Comparison of ENCODE assay signal across 20 cellular contexts in genomic region chr11:99424313-99425084, GRCh38.
DNase-seq lines count a peak whose midpoint lies in the region; ATAC-seq and TF ChIP-seq lines count a peak whose summit lies in the region.
"Had no signal": no experiment of that assay in that cellular context is flagged by ENCODE, and none has a peak within 500 bp of the region (broad histone marks: within the 10 kb centered on the region; RNA-seq: fewer than 3 reads in every experiment).

No MANE protein-coding gene starts in this region.

- H3K4me3 ChIP-seq in right atrium auricular region (no peak overlapping the region), right cardiac atrium (ENCODE audit: low read length) (no peak overlapping the region), gastrocnemius medialis (no peak overlapping the region)
- H3K4me3 ChIP-seq: K562 had no signal

- H3K27me3 ChIP-seq in right atrium auricular region (no peaks in the 10 kb centered on the region), right cardiac atrium (ENCODE audit: control insufficient read depth, insufficient read depth) (no peaks in the 10 kb centered on the region), gastrocnemius medialis (no peaks in the 10 kb centered on the region)
- H3K27me3 ChIP-seq: BE2C had no signal

- H3K4me1 ChIP-seq in right atrium auricular region: no peaks in the 10 kb centered on the region
- no peaks in the 10 kb centered on the region for H3K4me1 ChIP-seq in right cardiac atrium (ENCODE audit: control insufficient read depth, insufficient read depth, low read length)
- H3K4me1 ChIP-seq in gastrocnemius medialis: no peaks in the 10 kb centered on the region
- H3K4me1 ChIP-seq: BE2C had no signal

- no peak for TF ChIP-seq POLR2A in gastrocnemius medialis (IDR thresholded peaks at IDR 0.05)

- 86% methylated on average over 12 of the region's 12 CpGs for WGBS in right cardiac atrium

- ATAC-seq in Right ventricle myocardium inferior (peak; percentile 97), right cardiac atrium (peak; percentile 65 to 92), gastrocnemius medialis (peak; percentile 93 to 96)
- ATAC-seq: HCT116, K562 had no signal

- peak; percentile 62 for DNase-seq in Right ventricle myocardium inferior (ENCODE audit: missing footprints)
- DNase-seq in right atrium auricular region (ENCODE audit: low spot score): no peak
- DNase-seq in right cardiac atrium: peak; percentile 29 to 71 (median 53)
- peak; percentile 82 to 86 for DNase-seq in gastrocnemius medialis
- no peak for DNase-seq in NCI-H2107 treated with DMSO at 0.1 percent for 48 hours (lab: John Stamatoyannopoulos, UW; ENCODE audit: unreplicated experiment)
- DNase-seq in activated CD4-positive, alpha-beta T cell treated with anti-CD3 and anti-CD28 coated beads for 48 hours: no peak
- DNase-seq in NCI-H748 (lab: John Stamatoyannopoulos, UW; ENCODE audit: unreplicated experiment): no peak
- no peak for DNase-seq in NCI-H187 (lab: John Stamatoyannopoulos, UW)
- DNase-seq: BE2C; CD4-positive, alpha-beta T cell; MV-4-11; NCI-H1417; NCI-H2029; NCI-H2171 treated with DMSO at 0.1 percent for 48 hours; NCI-H774 had no signal

- intact Hi-C loops in Right ventricle myocardium inferior (cut with DNase I): loop anchor here (5.0 to 10.0 kb wide), 2 partner anchors 70 to 107 kb away; no protein-coding TSS in a partner anchor
- intact Hi-C loops in right cardiac atrium (cut with DNase I): no loop called here
- intact Hi-C loops in gastrocnemius medialis (cut with DNase I; ENCODE audit: low total_unique reads): no loop called here

- in situ Hi-C loops in gastrocnemius medialis (cut with MboI; ENCODE audit: low sequenced_read_pairs in 4 of 4): no loop called here

- no peaks in the 10 kb centered on the region for H3K9me3 ChIP-seq in right atrium auricular region
- no peaks in the 10 kb centered on the region for H3K9me3 ChIP-seq in right cardiac atrium (ENCODE audit: control insufficient read depth, low read length)
- no peaks in the 10 kb centered on the region for H3K9me3 ChIP-seq in gastrocnemius medialis

- H3K36me3 ChIP-seq in right atrium auricular region (no peaks in the 10 kb centered on the region), gastrocnemius medialis (no peaks in the 10 kb centered on the region)
- H3K36me3 ChIP-seq: BE2C had no signal

- H3K27ac ChIP-seq in right atrium auricular region: no peak overlapping the region
- no peak overlapping the region for H3K27ac ChIP-seq in right cardiac atrium (ENCODE audit: low read length)
- H3K27ac ChIP-seq in gastrocnemius medialis: peak overlapping the region; percentile 59 to 81 (median 68)
- H3K27ac ChIP-seq: 22Rv1, HL-60, RWPE1 had no signal

- TF ChIP-seq CTCF in right atrium auricular region (IDR thresholded peaks at IDR 0.05) (no peak), gastrocnemius medialis (IDR thresholded peaks at IDR 0.05 in 4 of 5, conservative IDR thresholded peaks at IDR 0.05 in 1 of 5) (no peak)

Comparison
In these comparisons a context has a peak if more than half of its experiments do, and no peak if none do; other contexts are left out.
1. DNase-seq: peak in Right ventricle myocardium inferior (single experiment), right cardiac atrium (3 of 3) and gastrocnemius medialis (2 of 2); none in right atrium auricular region (single experiment), NCI-H2107 treated with DMSO at 0.1 percent for 48 hours (single experiment), activated CD4-positive, alpha-beta T cell treated with anti-CD3 and anti-CD28 coated beads for 48 hours (single experiment), NCI-H748 (single experiment) and NCI-H187 (0 of 2).
2. H3K27ac ChIP-seq: peak in gastrocnemius medialis (4 of 4); none in right atrium auricular region (0 of 2) and right cardiac atrium (single experiment).
3. Peak in every context shown above with its lines, with median percentiles within 50 percentile points of each other: ATAC-seq.